Comparison of ENCODE assay signal across 25 cellular contexts in the genomic region with DNA sequence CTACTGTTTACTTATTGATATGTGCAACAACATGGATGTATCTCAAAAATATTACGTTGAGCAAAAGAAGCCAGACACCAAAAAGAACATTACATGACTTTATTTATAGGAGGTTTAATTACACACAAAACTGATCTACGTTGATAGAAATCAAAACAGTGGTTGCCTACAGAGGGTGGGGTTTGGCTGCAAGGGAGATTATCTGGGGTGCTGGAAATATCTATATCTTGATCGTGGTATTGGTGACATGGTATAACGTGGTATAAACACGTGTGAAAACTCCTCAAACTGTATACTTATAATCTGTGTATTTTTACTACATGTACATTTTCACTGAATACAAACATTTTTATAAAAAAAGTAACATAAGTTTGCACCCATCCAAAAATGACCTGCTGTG.
"Had no signal": no experiment of that assay in that cellular context is flagged by ENCODE, and none has a peak within 500 bp of the region (broad histone marks: within the 10 kb centered on the region; RNA-seq: fewer than 3 reads in every experiment).

No MANE protein-coding gene starts in this region.

- H3K4me3 ChIP-seq: breast epithelium, SJSA1 had no signal

- H3K27me3 ChIP-seq: SJSA1 had no signal

- H3K4me1 ChIP-seq: breast epithelium, SJSA1 had no signal

- H3K4me3 Mint-ChIP-seq: activated B cell treated with CpG ODN at 0.5 μM for 24 hours; activated CD4-positive, alpha-beta T cell treated with anti-CD3 and anti-CD28 coated beads, Interleukin-2, amount 10 ng/mL, durations not matched to agents 24 days and 14 days; activated CD8-positive, alpha-beta memory T cell treated with anti-CD3 and anti-CD28 coated beads, Interleukin-2, amount 10 ng/mL, durations not matched to agents 7 days and 5 days; activated naive CD4-positive, alpha-beta T cell treated with anti-CD3 and anti-CD28 coated beads, Interleukin-2, amount 10 ng/mL, durations not matched to agents 7 days and 5 days; activated T-cell treated with anti-CD3 and anti-CD28 coated beads, Interleukin-2, amount 50 U/mL, for 24 hours; T-helper 1 cell treated with Interleukin-12 subunit alpha and Interleukin-12 subunit beta and Interleukin-4 antibody, amounts not matched to agents 30 μg/mL and 1 μg/mL, for 36 hours had no signal

- H3K27me3 Mint-ChIP-seq: activated B cell treated with CpG ODN at 0.5 μM for 24 hours; activated CD4-positive, alpha-beta T cell treated with anti-CD3 and anti-CD28 coated beads, Interleukin-2, amount 10 ng/mL, durations not matched to agents 24 days and 14 days; activated CD8-positive, alpha-beta memory T cell treated with anti-CD3 and anti-CD28 coated beads, Interleukin-2, amount 10 ng/mL, durations not matched to agents 7 days and 5 days; activated T-cell treated with anti-CD3 and anti-CD28 coated beads, Interleukin-2, amount 50 U/mL, for 24 hours had no signal

- H3K9me3 Mint-ChIP-seq: activated B cell treated with CpG ODN at 0.5 μM for 24 hours had no signal

- H3K27ac ChIP-seq: breast epithelium, SJSA1 had no signal

- H3K27ac Mint-ChIP-seq: activated B cell treated with CpG ODN at 0.5 μM for 24 hours; activated CD4-positive, alpha-beta T cell treated with anti-CD3 and anti-CD28 coated beads, Interleukin-2, amount 10 ng/mL, durations not matched to agents 24 days and 14 days; activated CD8-positive, alpha-beta memory T cell treated with anti-CD3 and anti-CD28 coated beads, Interleukin-2, amount 10 ng/mL, durations not matched to agents 7 days and 5 days; activated naive CD4-positive, alpha-beta T cell treated with anti-CD3 and anti-CD28 coated beads, Interleukin-2, amount 10 ng/mL, durations not matched to agents 7 days and 5 days; activated T-cell treated with anti-CD3 and anti-CD28 coated beads, Interleukin-2, amount 50 U/mL, for 24 hours; T-helper 1 cell treated with Interleukin-12 subunit alpha and Interleukin-12 subunit beta and Interleukin-4 antibody, amounts not matched to agents 30 μg/mL and 1 μg/mL, for 36 hours had no signal

- H3K36me3 ChIP-seq: breast epithelium, SJSA1 had no signal

- DNase-seq: activated B cell treated with CpG ODN at 0.5 μM for 24 hours; activated CD4-positive, alpha-beta T cell treated with anti-CD3 and anti-CD28 coated beads for 1 hour; activated CD4-positive, alpha-beta T cell treated with anti-CD3 and anti-CD28 coated beads, Interleukin-2, amount 10 ng/mL, durations not matched to agents 24 days and 14 days; activated CD4-positive, alpha-beta T cell treated with anti-CD3 and anti-CD28 coated beads, Interleukin-2, amount 50 U/mL, for 48 hours; activated CD8-positive, alpha-beta memory T cell treated with anti-CD3 and anti-CD28 coated beads, Interleukin-2, amount 10 ng/mL, durations not matched to agents 7 days and 5 days; activated gamma-delta T cell; activated naive CD4-positive, alpha-beta T cell treated with anti-CD3 and anti-CD28 coated beads, Interleukin-2, amount 10 ng/mL, durations not matched to agents 7 days and 5 days; activated T-cell treated with anti-CD3 and anti-CD28 coated beads, Interleukin-2, amount 50 U/mL, for 24 hours; aorta; caudate nucleus; Karpas-422; MM.1S; NCI-H1105 treated with DMSO at 0.1 percent for 48 hours; NCI-H1436 treated with DMSO at 0.1 percent for 48 hours; NCI-H187; NCI-H2081; NCI-H510A treated with DMSO at 0.1 percent for 48 hours; PC-3; SHP77; SW 1271; T1000 had no signal

- ATAC-seq: activated CD8-positive, alpha-beta memory T cell treated with anti-CD3 and anti-CD28 coated beads, Interleukin-2, amount 10 ng/mL, durations not matched to agents 7 days and 5 days; PC-3; SK-N-SH treated with all-trans-retinoic acid at 6 μM for 48 hours had no signal
